9 cellular contexts compared by ENCODE assay signal in the genomic region with DNA sequence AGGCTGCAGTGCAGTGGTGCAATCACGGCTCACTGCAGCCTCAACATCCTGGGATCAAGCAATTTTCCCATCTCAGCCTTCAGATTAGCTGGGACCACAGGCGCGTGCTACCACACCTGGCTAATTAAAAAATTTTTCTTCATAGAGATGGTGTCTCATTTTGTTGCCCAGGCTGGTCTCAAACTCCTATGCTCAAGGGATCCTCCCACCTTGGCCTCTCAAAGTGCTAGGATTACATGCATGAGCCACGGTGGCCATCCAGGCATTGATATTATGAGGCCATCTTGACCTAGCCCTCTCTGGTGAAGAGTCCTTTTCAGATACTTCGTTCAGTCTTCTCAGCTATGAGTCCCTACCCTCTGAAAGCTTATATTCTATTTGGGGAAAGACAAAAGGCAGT. TPM values are rescaled to one million over a fixed set of nuclear protein-coding genes. Genes with fewer than 3 reads are reported as not detected.
DNase-seq lines count a peak whose midpoint lies in the region; ATAC-seq, FAIRE-seq and TF ChIP-seq lines count a peak whose summit lies in the region.
"Had no signal": no experiment of that assay in that cellular context is flagged by ENCODE, and none has a peak within 500 bp of the region (broad histone marks: within the 10 kb centered on the region; RNA-seq: fewer than 3 reads in every experiment).

No MANE protein-coding gene starts in this region.

- peak overlapping the region; percentile 69 for H3K4me3 ChIP-seq in OCI-LY7 (ENCODE audit: low read depth, low read length, poor library complexity, severe bottlenecking)

- peak overlapping the region; percentile 96 for H3K27ac Mint-ChIP-seq in dendritic cell treated with granulocyte-macrophage colony-stimulating factor and Interleukin-4, amounts not matched to agents 40 ng/mL and 50 ng/mL, for 4 days
- H3K27ac Mint-ChIP-seq in osteocyte (ENCODE audit: unreplicated experiment): peak overlapping the region; percentile 100

- POLR2A ChIA-PET in OCI-LY7 (lab: Charles Lee): interaction anchor here (0.5 to 2.3 kb wide), 11 partner anchors 11 to 519 kb away, joined by 3 to 10 read pairs (median 4); a partner anchor contains a TSS

- DNase-seq in Caki2 (ENCODE audit: low read depth) (peak; percentile 35), OCI-LY7 (ENCODE audit: low spot score) (no peak), osteocyte (ENCODE audit: extremely low spot score, unreplicated experiment) (no peak), RCC 7860 (ENCODE audit: low spot score) (no peak), NCI-H748 treated with DMSO at 0.1 percent for 48 hours (lab: John Stamatoyannopoulos, UW) (no peak), globus pallidus (ENCODE audit: low spot score) (no peak)
- DNase-seq: NCI-H2171 had no signal

- peaks cover 55% of the 10 kb centered on the region for H3K79me2 ChIP-seq in OCI-LY7 (ENCODE audit: insufficient read depth, low read depth, low read length)

- no peak for FAIRE-seq in RCC 7860 (lab: Jason Lieb, UNC)

- no peaks in the 10 kb centered on the region for H3K27me3 Mint-ChIP-seq in dendritic cell treated with granulocyte-macrophage colony-stimulating factor and Interleukin-4, amounts not matched to agents 40 ng/mL and 50 ng/mL, for 4 days
- no peaks in the 10 kb centered on the region for H3K27me3 Mint-ChIP-seq in osteocyte (ENCODE audit: unreplicated experiment)

- BruUV-seq in OCI-LY7 (replicated peaks; lab: Mats Ljungman, UMichigan): no TSS peak

- CTCF ChIA-PET in OCI-LY7 (lab: Charles Lee; ENCODE audit: unreplicated experiment): interaction anchor here (0.6 to 2.3 kb wide), 2 partner anchors 27 to 238 kb away, joined by 3 to 7 read pairs; no protein-coding TSS in a partner anchor

- H3K27ac ChIP-seq in OCI-LY7 (ENCODE audit: low read depth, low read length, poor library complexity, severe bottlenecking): peak overlapping the region; percentile 93

- in situ Hi-C loops in Caki2 (cut with HindIII; ENCODE audit: low pct_unique_long_range_greater_than_20kb, low sequenced_read_pairs): no loop called here

- H3K4me2 ChIP-seq in OCI-LY7 (ENCODE audit: low read length): peak overlapping the region; percentile 88

- H3K4me1 Mint-ChIP-seq in dendritic cell treated with granulocyte-macrophage colony-stimulating factor and Interleukin-4, amounts not matched to agents 40 ng/mL and 50 ng/mL, for 4 days (ENCODE audit: low read depth): peaks cover 58% of the 10 kb centered on the region
- H3K4me1 Mint-ChIP-seq in osteocyte (ENCODE audit: unreplicated experiment): peaks cover 41% of the 10 kb centered on the region

- H3K9me3 Mint-ChIP-seq in dendritic cell treated with granulocyte-macrophage colony-stimulating factor and Interleukin-4, amounts not matched to agents 40 ng/mL and 50 ng/mL, for 4 days: no peaks in the 10 kb centered on the region
- H3K9me3 Mint-ChIP-seq in osteocyte (ENCODE audit: unreplicated experiment): no peaks in the 10 kb centered on the region

- intact Hi-C loops in OCI-LY7 (cut with micrococcal nuclease; ENCODE audit: unreplicated experiment): loop anchor here (2.0 kb wide), 1 partner anchor 192 kb away; a partner anchor contains a TSS
- intact Hi-C loops in dendritic cell treated with granulocyte-macrophage colony-stimulating factor and Interleukin-4, amounts not matched to agents 40 ng/mL and 50 ng/mL, for 4 days (cut with micrococcal nuclease): loop anchor here (5.0 kb wide), 1 partner anchor 193 kb away; a partner anchor contains a TSS

- ATAC-seq in GM19023 (IDR thresholded peaks at IDR 0.05; ENCODE audit: unreplicated experiment): no peak

- H3K36me3 ChIP-seq in OCI-LY7 (ENCODE audit: insufficient read depth, low read length): no peaks in the 10 kb centered on the region

- peaks cover 9% of the 10 kb centered on the region; the same call in 1 of the 2 replicates for H4K20me1 ChIP-seq in OCI-LY7 (ENCODE audit: insufficient read depth, low read length)

- no peaks in the 10 kb centered on the region for H3K9me3 ChIP-seq in OCI-LY7 (ENCODE audit: low read length)

- peak overlapping the region; percentile 100 for H3K4me3 Mint-ChIP-seq in dendritic cell treated with granulocyte-macrophage colony-stimulating factor and Interleukin-4, amounts not matched to agents 40 ng/mL and 50 ng/mL, for 4 days
- peak overlapping the region; percentile 96 for H3K4me3 Mint-ChIP-seq in osteocyte (ENCODE audit: unreplicated experiment)

- peaks cover 54% of the 10 kb centered on the region for H3K4me1 ChIP-seq in OCI-LY7 (ENCODE audit: insufficient read depth, low read length, poor library complexity, severe bottlenecking)

- no peak overlapping the region; the same call in 1 of the 2 replicates for H2AFZ ChIP-seq in OCI-LY7 (ENCODE audit: low read length)

- H3K36me3 Mint-ChIP-seq in dendritic cell treated with granulocyte-macrophage colony-stimulating factor and Interleukin-4, amounts not matched to agents 40 ng/mL and 50 ng/mL, for 4 days (ENCODE audit: low read depth): peaks cover 13% of the 10 kb centered on the region
- no peaks in the 10 kb centered on the region for H3K36me3 Mint-ChIP-seq in osteocyte (ENCODE audit: unreplicated experiment)

- H3K9me2 ChIP-seq in OCI-LY7 (ENCODE audit: insufficient read depth, low read length): no peaks in the 10 kb centered on the region

- TF ChIP-seq CTCF in OCI-LY7 (conservative IDR thresholded peaks at IDR 0.05; ENCODE audit: low read length) (no peak), osteocyte (IDR thresholded peaks at IDR 0.05) (no peak)

RNA-seq across cellular contexts. Expression of a gene that starts 1.1 kb away (rescaled TPM):
- total RNA-seq in Caki2 (2014; rRNA removed; shearing (Covaris generic); ENCODE audit: low replicate concordance): 52.0 and 58.7 TPM in 2 replicates
- total RNA-seq in OCI-LY7 (2014; rRNA removed; shearing (Covaris generic)): 30.5 and 32.4 TPM in 2 replicates
- total RNA-seq in OCI-LY7 (2022) (34.7 and 35.9 TPM in 2 replicates), osteocyte (11.1 and 11.4 TPM in 2 replicates)
